ENCODE assay signal across 21 cellular contexts in genomic region chr15:62760506-62760905, GRCh38.
DNase-seq lines count a peak whose midpoint lies in the region; ATAC-seq, FAIRE-seq and TF ChIP-seq lines count a peak whose summit lies in the region.
"Had no signal": no experiment of that assay in that cellular context is flagged by ENCODE, and none has a peak within 500 bp of the region (broad histone marks: within the 10 kb centered on the region; RNA-seq: fewer than 3 reads in every experiment).

No MANE protein-coding gene starts in this region.

- no peak overlapping the region for H3K27ac ChIP-seq in H1 (ENCODE audit: low read depth, low read length)
- H3K27ac ChIP-seq in caudate nucleus (ENCODE audit: low read depth, low read length): no peak overlapping the region

- H3K79me1 ChIP-seq in H1 (ENCODE audit: low read depth, low read length): no peaks in the 10 kb centered on the region

- H3K4me3 ChIP-seq in H1 (ENCODE audit: extremely low read depth in 1 of 4, insufficient read depth in 2 of 4, low read depth in 3 of 4, low read length in 4 of 4): no peak overlapping the region
- H3K4me3 ChIP-seq: K562 had no signal

- peak overlapping the region; percentile 42; the same call in 1 of the 2 replicates for H3K18ac ChIP-seq in H1 (ENCODE audit: extremely low read depth, low read length)

- H4K5ac ChIP-seq in H1 (ENCODE audit: insufficient read length, low read depth, low read length): no peak overlapping the region

- no peak for FAIRE-seq in H1 (lab: Jason Lieb, UNC)
- FAIRE-seq: D721Med, G401.6, GM12891, HTR-8/SVneo, K562 had no signal

- no peak overlapping the region for H2AFZ ChIP-seq in H1 (ENCODE audit: low read length)

- WGBS in H1 (ENCODE audit: extremely low coverage in 1 of 2, insufficient coverage in 1 of 2, insufficient read length in 1 of 2, insufficient replicate concordance in 2 of 2, low coverage in 1 of 2, low lambda C conversion rate in 2 of 2, missing lambda C conversion rate in 1 of 2), 2 experiments: 88% methylated on average over 3 of the region's 3 CpGs; no CpG with 5 or more reads in 1 of the 2 experiments

- peaks cover 0 to 9% (median under 1%) of the 10 kb centered on the region in 4 experiments; a peak in 3 of 8 replicates for H3K36me3 ChIP-seq in H1 (ENCODE audit: control insufficient read depth in 2 of 4, insufficient read depth in 4 of 4, low read length in 3 of 4)

- H2AK5ac ChIP-seq in H1 (ENCODE audit: low read depth, low read length): no peak overlapping the region

- POLR2A ChIA-PET in H1 (lab: Charles Lee; ENCODE audit: partially characterized antibody): no interaction called here
- POLR2A ChIA-PET in MCF 10A (lab: Yijun Ruan, JAX): no interaction called here

- in situ Hi-C loops in Caki2 (cut with HindIII; ENCODE audit: low pct_unique_long_range_greater_than_20kb, low sequenced_read_pairs): no loop called here

- peak overlapping the region in 1 of 2 experiments; percentile 63; a peak in 1 of 4 replicates for H3K4me2 ChIP-seq in H1 (ENCODE audit: insufficient read depth in 1 of 2, low read depth in 2 of 2, low read length in 2 of 2)

- H3K27ac Mint-ChIP-seq in MCF 10A (ENCODE audit: low read depth, unreplicated experiment): no peak overlapping the region
- H3K27ac Mint-ChIP-seq: B cell; CD4-positive, alpha-beta T cell had no signal

- no peaks in the 10 kb centered on the region for H3K27me3 Mint-ChIP-seq in MCF 10A (ENCODE audit: insufficient read depth, unreplicated experiment)
- H3K27me3 Mint-ChIP-seq: B cell; CD4-positive, alpha-beta T cell had no signal

- H3K4me1 ChIP-seq in H1 (replicated peaks in 1 of 4; ENCODE audit: control insufficient read depth in 3 of 4, insufficient read depth in 4 of 4, low read length in 3 of 4): peaks cover 11 to 25% (median 18%) of the 10 kb centered on the region in 4 experiments

- intact Hi-C loops in MCF 10A (cut with micrococcal nuclease): no loop called here

- ATAC-seq in HG03342 (IDR thresholded peaks at IDR 0.05; ENCODE audit: unreplicated experiment) (no peak), HG03095 (IDR thresholded peaks at IDR 0.05; ENCODE audit: unreplicated experiment) (no peak)
- ATAC-seq: HCT116, K562 had no signal

- no peak for TF ChIP-seq POLR2A in H1 (IDR thresholded peaks at IDR 0.05; ENCODE audit: control extremely low read depth in 1 of 2, low read depth in 2 of 2, low read length in 2 of 2)

- no peak overlapping the region for H2BK5ac ChIP-seq in H1 (ENCODE audit: low read depth, low read length)

- peak overlapping the region; percentile 2 for H2BK120ac ChIP-seq in H1 (replicated peaks; ENCODE audit: low read depth, low read length)

- H3K9me3 ChIP-seq in H1 (ENCODE audit: insufficient read depth in 2 of 2, low read depth in 1 of 2, low read length in 1 of 2): no peaks in the 10 kb centered on the region

- H2BK20ac ChIP-seq in H1 (ENCODE audit: low read length): no peak overlapping the region

- H2BK12ac ChIP-seq in H1 (ENCODE audit: low read depth, low read length): no peak overlapping the region; the same call in 1 of the 2 replicates

- no peaks in the 10 kb centered on the region for H3K79me2 ChIP-seq in H1 (ENCODE audit: control insufficient read depth in 1 of 2, insufficient read depth in 2 of 2, low read length in 2 of 2)

- no peak for TF ChIP-seq CTCF in H1 (IDR thresholded peaks at IDR 0.05; ENCODE audit: control extremely low read depth in 1 of 3, insufficient read depth in 1 of 3, low read depth in 1 of 3, low read length in 3 of 3)
- no peak for TF ChIP-seq CTCF in MCF 10A (IDR thresholded peaks at IDR 0.05; ENCODE audit: unreplicated experiment)

- H4K20me1 ChIP-seq in H1 (replicated peaks in 1 of 2; ENCODE audit: control insufficient read depth in 1 of 2, insufficient read depth in 2 of 2, low read length in 2 of 2): no peaks in the 10 kb centered on the region

- no peaks in the 10 kb centered on the region for H3K27me3 ChIP-seq in H1 (replicated peaks in 1 of 4; ENCODE audit: control insufficient read depth in 3 of 4, extremely low read depth in 1 of 4, insufficient read depth in 3 of 4, low read length in 3 of 4)

- no peak overlapping the region for H3K4me3 Mint-ChIP-seq in MCF 10A (ENCODE audit: unreplicated experiment)
- H3K4me3 Mint-ChIP-seq: B cell; CD4-positive, alpha-beta T cell had no signal

- no peak overlapping the region for H3K4ac ChIP-seq in H1 (replicated peaks; ENCODE audit: insufficient read length, low read depth, low read length)

- peak; percentile 68 for DNase-seq in Caki2 (ENCODE audit: low read depth)
- no peak for DNase-seq in H1 (ENCODE audit: low read depth in 1 of 2, low spot score in 2 of 2)
- peak; percentile 62 for DNase-seq in left kidney (ENCODE audit: low read depth, low spot score)
- peak; percentile 69 for DNase-seq in renal cortical epithelial cell (ENCODE audit: low read depth)
- DNase-seq in caudate nucleus (lab: John Stamatoyannopoulos, UW): no peak
- no peak for DNase-seq in MCF 10A (ENCODE audit: unreplicated experiment)
- DNase-seq: ACHN; C1 segment of cervical spinal cord; CD4-positive, alpha-beta T cell; DMS153; DMS79 treated with DMSO at 0.1 percent for 48 hours; EL had no signal

- 0 out of 2 replicates have a peak overlapping the region, but pooled peaks have one; percentile 66 for H2BK15ac ChIP-seq in H1 (ENCODE audit: low read length)

- no peak overlapping the region for H4K91ac ChIP-seq in H1 (replicated peaks; ENCODE audit: insufficient read length, low read length)

- peaks cover 24% of the 10 kb centered on the region for H3K4me1 Mint-ChIP-seq in MCF 10A (ENCODE audit: insufficient read depth, unreplicated experiment)
- H3K4me1 Mint-ChIP-seq: B cell had no signal

- no peak overlapping the region for H3K9ac ChIP-seq in H1 (replicated peaks in 1 of 4; ENCODE audit: extremely low read depth in 1 of 4, low read depth in 3 of 4, low read length in 3 of 4)

- H3K9me3 Mint-ChIP-seq in MCF 10A (ENCODE audit: unreplicated experiment): no peaks in the 10 kb centered on the region
- H3K9me3 Mint-ChIP-seq: CD4-positive, alpha-beta T cell had no signal

- TF ChIP-seq RAD21 in H1 (IDR thresholded peaks at IDR 0.05 in 1 of 2, conservative IDR thresholded peaks at IDR 0.05 in 1 of 2; ENCODE audit: low read depth in 2 of 2, low read length in 2 of 2): no peak

- H3K23ac ChIP-seq in H1 (ENCODE audit: insufficient read length): no peak overlapping the region

- H3K56ac ChIP-seq in H1 (replicated peaks; ENCODE audit: insufficient read length, low read depth, low read length): no peak overlapping the region

- H3K23me2 ChIP-seq in H1 (ENCODE audit: low read depth, low read length): no peaks in the 10 kb centered on the region

- BruUV-seq in MCF 10A (replicated peaks; lab: Mats Ljungman, UMichigan): no TSS peak

- no peak overlapping the region for H4K8ac ChIP-seq in H1 (ENCODE audit: extremely low read depth, insufficient read depth, low read length)

- CTCF ChIA-PET in H1 (lab: Charles Lee; ENCODE audit: partially characterized antibody) (no interaction called here), MCF 10A (lab: Yijun Ruan, JAX) (no interaction called here)

- no peak overlapping the region for H3K14ac ChIP-seq in H1 (ENCODE audit: insufficient read length)

- TF ChIP-seq EP300 in H1 (IDR thresholded peaks at IDR 0.05; ENCODE audit: borderline replicate concordance in 1 of 2, low read depth in 2 of 2, low read length in 2 of 2): no peak

- H3K36me3 Mint-ChIP-seq in MCF 10A (ENCODE audit: insufficient read depth, unreplicated experiment): peaks cover 4% of the 10 kb centered on the region

TF ChIP-seq in H1, 55 proteins besides CTCF, POLR2A, EP300 and RAD21:
- no peak for TF ChIP-seq GABPA (IDR thresholded peaks at IDR 0.05; ENCODE audit: borderline replicate concordance, insufficient read depth, low read length)
- TF ChIP-seq TAF7 (optimal IDR thresholded peaks at IDR 0.05; ENCODE audit: borderline replicate concordance, low read depth, low read length): no peak
- TF ChIP-seq NRF1 (IDR thresholded peaks at IDR 0.05; ENCODE audit: low read depth, low read length): no peak
- TF ChIP-seq POU5F1 (IDR thresholded peaks at IDR 0.05; ENCODE audit: low read depth, low read length): no peak
- TF ChIP-seq JUND (IDR thresholded peaks at IDR 0.05; ENCODE audit: low read length): no peak
- no peak for TF ChIP-seq CREB1 (IDR thresholded peaks at IDR 0.05)
- TF ChIP-seq SIRT6 (IDR thresholded peaks at IDR 0.05; ENCODE audit: low read length): no peak
- TF ChIP-seq ATF2 (IDR thresholded peaks at IDR 0.05; ENCODE audit: low read length): no peak

Comparison
In these comparisons a context has a peak if more than half of its experiments do, and no peak if none do; other contexts are left out.
1. DNase-seq: peak in Caki2 (single experiment), left kidney (single experiment) and renal cortical epithelial cell (single experiment); none in H1 (0 of 2), caudate nucleus (0 of 61) and MCF 10A (single experiment).